In genomic region chr6:109771939-109772755, GRCh38 we compare ENCODE assay signal across 8 cellular contexts.
DNase-seq lines count a peak whose midpoint lies in the region; ATAC-seq and TF ChIP-seq lines count a peak whose summit lies in the region.
"Not testable (repeated sequence)": the region's sequence is repeated elsewhere in the genome, so short reads cannot be mapped to it uniquely, and the experiment has no call there.

No MANE protein-coding gene starts in this region.

- H3K4me2 ChIP-seq in Karpas-422 (ENCODE audit: low read depth, low read length, poor library complexity, severe bottlenecking); PC-9: not testable (repeated sequence)

- H3K79me2 ChIP-seq in Karpas-422 (ENCODE audit: low read length); PC-9 (ENCODE audit: low read depth): not testable (repeated sequence)

- not testable (repeated sequence) for H3K4me1 Mint-ChIP-seq in activated naive CD8-positive, alpha-beta T cell treated with anti-CD3 and anti-CD28 coated beads, Interleukin-2, amount 10 ng/mL, durations not matched to agents 7 days and 5 days

- H2AFZ ChIP-seq in Karpas-422 (ENCODE audit: low read length): peak overlapping the region; percentile 31; the same call in 1 of the 2 replicates
- peak overlapping the region; percentile 3; the same call in 1 of the 2 replicates for H2AFZ ChIP-seq in PC-9

- not testable (repeated sequence) for H3K9me3 Mint-ChIP-seq in activated naive CD8-positive, alpha-beta T cell treated with anti-CD3 and anti-CD28 coated beads, Interleukin-2, amount 10 ng/mL, durations not matched to agents 7 days and 5 days

- H3K36me3 ChIP-seq in Karpas-422 (ENCODE audit: insufficient read depth, low read length); PC-9 (ENCODE audit: low read depth): not testable (repeated sequence)

- not testable (repeated sequence) for H3K27me3 ChIP-seq in Karpas-422 (ENCODE audit: low read length); PC-9 (ENCODE audit: insufficient read depth, low read depth)

- not testable (repeated sequence) for H3K9me3 ChIP-seq in Karpas-422 (ENCODE audit: low read length); PC-9 (ENCODE audit: insufficient read depth, low read depth)

- not testable (repeated sequence) for H3K9me2 ChIP-seq in Karpas-422 (replicated peaks; ENCODE audit: insufficient read depth, low read length); PC-9 (ENCODE audit: insufficient read depth)

- H3K4me1 ChIP-seq in Karpas-422 (ENCODE audit: low read length) (peaks cover 46% of the 10 kb centered on the region), PC-9 (replicated peaks; ENCODE audit: insufficient read depth) (peaks cover 14% of the 10 kb centered on the region)

- DNase-seq in AML-193 (lab: John Stamatoyannopoulos, UW) (peak; percentile 89 to 91), Karpas-422 (peak; percentile 59), iris pigment epithelial cell (ENCODE audit: low read depth) (peak; percentile 45), renal cortical epithelial cell (ENCODE audit: low read depth) (peak; percentile 57)
- DNase-seq in PC-9; activated naive CD8-positive, alpha-beta T cell treated with anti-CD3 and anti-CD28 coated beads, Interleukin-2, amount 10 ng/mL, durations not matched to agents 7 days and 5 days: not testable (repeated sequence)

- intact Hi-C loops in PC-9 (cut with micrococcal nuclease; ENCODE audit: unreplicated experiment): not testable (repeated sequence)

- H3K27ac ChIP-seq in Karpas-422 (ENCODE audit: low read length) (peak overlapping the region; percentile 23; the same call in 1 of the 2 replicates), PC-9 (peak overlapping the region; percentile 70)

- not testable (repeated sequence) for H3K27me3 Mint-ChIP-seq in activated naive CD8-positive, alpha-beta T cell treated with anti-CD3 and anti-CD28 coated beads, Interleukin-2, amount 10 ng/mL, durations not matched to agents 7 days and 5 days

- CTCF ChIA-PET in PC-9 (lab: Charles Lee): not testable (repeated sequence)

- not testable (repeated sequence) for BruUV-seq in PC-9 (replicated peaks; lab: Mats Ljungman, UMichigan)

- not testable (repeated sequence) for H3K9ac ChIP-seq in Karpas-422 (ENCODE audit: low read length)

- H3K4me3 ChIP-seq in Karpas-422 (ENCODE audit: low read length); PC-9: not testable (repeated sequence)

- ATAC-seq in GM18858 (IDR thresholded peaks at IDR 0.05; ENCODE audit: unreplicated experiment) (peak; percentile 49), HG02852 (IDR thresholded peaks at IDR 0.05; ENCODE audit: unreplicated experiment) (peak; percentile 48)
- ATAC-seq in activated naive CD8-positive, alpha-beta T cell treated with anti-CD3 and anti-CD28 coated beads, Interleukin-2, amount 10 ng/mL, durations not matched to agents 7 days and 5 days (ENCODE audit: low read depth): not testable (repeated sequence)

- H3K4me3 Mint-ChIP-seq in activated naive CD8-positive, alpha-beta T cell treated with anti-CD3 and anti-CD28 coated beads, Interleukin-2, amount 10 ng/mL, durations not matched to agents 7 days and 5 days: not testable (repeated sequence)

- POLR2A ChIA-PET in PC-9 (lab: Charles Lee; ENCODE audit: unreplicated experiment); activated naive CD8-positive, alpha-beta T cell treated with anti-CD3 and anti-CD28 coated beads, Interleukin-2, amount 10 ng/mL, durations not matched to agents 7 days and 5 days (lab: Charles Lee): not testable (repeated sequence)

- peaks cover 13% of the 10 kb centered on the region for H3K36me3 Mint-ChIP-seq in activated naive CD8-positive, alpha-beta T cell treated with anti-CD3 and anti-CD28 coated beads, Interleukin-2, amount 10 ng/mL, durations not matched to agents 7 days and 5 days

- TF ChIP-seq CTCF in PC-9 (conservative IDR thresholded peaks at IDR 0.05): not testable (repeated sequence)

- not testable (repeated sequence) for H4K20me1 ChIP-seq in Karpas-422 (ENCODE audit: insufficient read depth, low read depth, low read length); PC-9 (ENCODE audit: insufficient read depth)

- not testable (repeated sequence) for H3F3A ChIP-seq in PC-9 (ENCODE audit: insufficient read depth, low read depth)

- H3K27ac Mint-ChIP-seq in activated naive CD8-positive, alpha-beta T cell treated with anti-CD3 and anti-CD28 coated beads, Interleukin-2, amount 10 ng/mL, durations not matched to agents 7 days and 5 days: peak overlapping the region; percentile 79
